In the genomic region with DNA sequence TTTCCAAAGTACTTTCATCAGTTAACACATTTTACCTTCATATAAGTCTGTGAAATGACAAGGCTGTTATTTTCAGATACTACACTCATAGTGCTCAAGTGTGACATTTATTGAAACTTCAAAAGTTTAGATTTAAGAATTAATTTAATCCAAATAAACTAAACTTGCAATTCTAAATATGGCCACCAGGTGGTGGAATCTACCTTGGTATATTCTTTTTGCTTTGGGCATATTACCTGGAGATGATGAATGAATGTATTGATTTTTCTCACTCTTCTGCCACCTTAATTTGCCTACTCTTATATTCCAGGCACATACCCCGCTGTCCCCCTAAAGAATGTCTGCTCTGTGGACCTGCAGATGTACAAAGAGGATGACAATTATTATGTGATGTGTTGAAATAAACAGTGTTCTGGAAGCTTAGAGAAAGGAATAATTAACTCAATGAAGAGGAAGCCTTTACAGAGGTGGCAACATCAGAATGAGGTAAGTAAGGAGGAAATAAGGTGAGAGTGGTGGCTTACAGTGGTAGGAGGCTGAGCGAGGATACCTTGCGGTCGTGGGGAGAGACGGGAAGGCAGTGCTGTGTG, we compare ENCODE assay signal across 8 cellular contexts.
DNase-seq lines count a peak whose midpoint lies in the region; ATAC-seq and TF ChIP-seq lines count a peak whose summit lies in the region.

No MANE protein-coding gene starts in this region.

- H3K27me3 ChIP-seq in liver (ENCODE audit: control insufficient read depth in 4 of 4, insufficient read depth in 4 of 4, low read length in 3 of 4) (peaks cover 0 to 4% (median 0%) of the 10 kb centered on the region in 4 donors), aorta (ENCODE audit: control insufficient read depth in 1 of 2, insufficient read depth in 2 of 2, low read length in 1 of 2) (no peaks in the 10 kb centered on the region)

- H3K4me1 Mint-ChIP-seq in activated naive CD8-positive, alpha-beta T cell treated with anti-CD3 and anti-CD28 coated beads, Interleukin-2, amount 50 U/mL, for 24 hours = no peaks in the 10 kb centered on the region

- H3K4me1 ChIP-seq in liver (ENCODE audit: control insufficient read depth in 4 of 4, insufficient read depth in 4 of 4, low read length in 3 of 4) = no peaks in the 10 kb centered on the region
- no peaks in the 10 kb centered on the region for H3K4me1 ChIP-seq in aorta (ENCODE audit: control insufficient read depth in 1 of 2, insufficient read depth in 2 of 2, low read length in 2 of 2)

- no peaks in the 10 kb centered on the region for H3K36me3 Mint-ChIP-seq in activated naive CD8-positive, alpha-beta T cell treated with anti-CD3 and anti-CD28 coated beads, Interleukin-2, amount 50 U/mL, for 24 hours (ENCODE audit: low read depth)

- H3K9me3 Mint-ChIP-seq in activated naive CD8-positive, alpha-beta T cell treated with anti-CD3 and anti-CD28 coated beads, Interleukin-2, amount 50 U/mL, for 24 hours = peaks cover under 1% of the 10 kb centered on the region

- H3K9me3 ChIP-seq in liver (ENCODE audit: control insufficient read depth in 4 of 4, low read length in 3 of 4) = peaks cover 0 to 11% (median 3%) of the 10 kb centered on the region in 4 donors
- H3K9me3 ChIP-seq in aorta (ENCODE audit: control insufficient read depth, low read length) = peaks cover 2% of the 10 kb centered on the region

- peak; percentile 36 for TF ChIP-seq CTCF in astrocyte of the cerebellum (IDR thresholded peaks at IDR 0.05; ENCODE audit: low read depth, low read length, missing control alignments)
- peak; percentile 58 for TF ChIP-seq CTCF in liver (IDR thresholded peaks at IDR 0.05; ENCODE audit: low read depth, low read length, missing input control)

- DNase-seq in DMS79 treated with DMSO at 0.1 percent for 48 hours (lab: John Stamatoyannopoulos, UW) = peak; percentile 27
- no peak for DNase-seq in DMS79 (lab: John Stamatoyannopoulos, UW)
- peak; percentile 38 for DNase-seq in NCI-H1092 treated with DMSO at 0.1 percent for 48 hours (lab: John Stamatoyannopoulos, UW)
- no peak for DNase-seq in astrocyte of the cerebellum (ENCODE audit: low read depth)
- DNase-seq in GF-D8 (lab: John Stamatoyannopoulos, UW) = no peak
- DNase-seq in aorta = no peak
- DNase-seq in activated naive CD8-positive, alpha-beta T cell treated with anti-CD3 and anti-CD28 coated beads, Interleukin-2, amount 50 U/mL, for 24 hours = no peak

- H3K4me3 ChIP-seq in astrocyte of the cerebellum (ENCODE audit: low read depth, low read length) = no peak overlapping the region
- no peak overlapping the region for H3K4me3 ChIP-seq in liver (ENCODE audit: low read depth in 1 of 3, low read length in 3 of 3)
- no peak overlapping the region for H3K4me3 ChIP-seq in aorta (ENCODE audit: low read length in 2 of 2)

- H3K36me3 ChIP-seq in liver (ENCODE audit: control insufficient read depth in 4 of 4, insufficient read depth in 3 of 4, low read depth in 1 of 4, low read length in 3 of 4) (no peaks in the 10 kb centered on the region), aorta (ENCODE audit: control insufficient read depth in 1 of 2, insufficient read depth in 2 of 2, low read length in 1 of 2) (no peaks in the 10 kb centered on the region)

- TF ChIP-seq RAD21 in liver (IDR thresholded peaks at IDR 0.05) = peak; percentile 83 to 84

- H3K27ac ChIP-seq in liver (ENCODE audit: low read depth in 1 of 2, low read length in 2 of 2) (no peak overlapping the region), aorta (ENCODE audit: low read depth in 1 of 2, low read length in 2 of 2) (no peak overlapping the region)

- WGBS in liver = 76% methylated on average over 5 of the region's 5 CpGs
- WGBS in aorta, 2 donors = 83 to 85% methylated on average over 5 of the region's 5 CpGs

- no peak for ATAC-seq in aorta (ENCODE audit: low FRiP score)
- ATAC-seq in activated naive CD8-positive, alpha-beta T cell treated with anti-CD3 and anti-CD28 coated beads, Interleukin-2, amount 50 U/mL, for 24 hours = no peak

- peaks cover 3% of the 10 kb centered on the region for H3K27me3 Mint-ChIP-seq in activated naive CD8-positive, alpha-beta T cell treated with anti-CD3 and anti-CD28 coated beads, Interleukin-2, amount 50 U/mL, for 24 hours

- H3K27ac Mint-ChIP-seq in activated naive CD8-positive, alpha-beta T cell treated with anti-CD3 and anti-CD28 coated beads, Interleukin-2, amount 50 U/mL, for 24 hours = no peak overlapping the region

- intact Hi-C loops in aorta (cut with DNase I) = loop anchor here (1.0 to 5.0 kb wide), 2 partner anchors 151 to 152 kb away; no protein-coding TSS in a partner anchor

- no peak overlapping the region for H3K4me3 Mint-ChIP-seq in activated naive CD8-positive, alpha-beta T cell treated with anti-CD3 and anti-CD28 coated beads, Interleukin-2, amount 50 U/mL, for 24 hours

- no peak overlapping the region for H3K9ac ChIP-seq in liver (ENCODE audit: low read depth in 1 of 2, low read length in 2 of 2)

- in situ Hi-C loops in astrocyte of the cerebellum (cut with HindIII; ENCODE audit: low sequenced_read_pairs) = no loop called here

TF ChIP-seq in liver, 16 proteins besides CTCF, POLR2A, EP300 and RAD21:
- TF ChIP-seq RXRA (IDR thresholded peaks at IDR 0.05) (no peak), TAF1 (conservative IDR thresholded peaks at IDR 0.05) (no peak), EGR1 (IDR thresholded peaks at IDR 0.05; ENCODE audit: low read depth in 2 of 2) (no peak), HNF4G (IDR thresholded peaks at IDR 0.05) (no peak), JUND (IDR thresholded peaks at IDR 0.05) (no peak), YY1 (IDR thresholded peaks at IDR 0.05) (no peak), FOXA1 (IDR thresholded peaks at IDR 0.05) (no peak)
- TF ChIP-seq, protein P1, sequence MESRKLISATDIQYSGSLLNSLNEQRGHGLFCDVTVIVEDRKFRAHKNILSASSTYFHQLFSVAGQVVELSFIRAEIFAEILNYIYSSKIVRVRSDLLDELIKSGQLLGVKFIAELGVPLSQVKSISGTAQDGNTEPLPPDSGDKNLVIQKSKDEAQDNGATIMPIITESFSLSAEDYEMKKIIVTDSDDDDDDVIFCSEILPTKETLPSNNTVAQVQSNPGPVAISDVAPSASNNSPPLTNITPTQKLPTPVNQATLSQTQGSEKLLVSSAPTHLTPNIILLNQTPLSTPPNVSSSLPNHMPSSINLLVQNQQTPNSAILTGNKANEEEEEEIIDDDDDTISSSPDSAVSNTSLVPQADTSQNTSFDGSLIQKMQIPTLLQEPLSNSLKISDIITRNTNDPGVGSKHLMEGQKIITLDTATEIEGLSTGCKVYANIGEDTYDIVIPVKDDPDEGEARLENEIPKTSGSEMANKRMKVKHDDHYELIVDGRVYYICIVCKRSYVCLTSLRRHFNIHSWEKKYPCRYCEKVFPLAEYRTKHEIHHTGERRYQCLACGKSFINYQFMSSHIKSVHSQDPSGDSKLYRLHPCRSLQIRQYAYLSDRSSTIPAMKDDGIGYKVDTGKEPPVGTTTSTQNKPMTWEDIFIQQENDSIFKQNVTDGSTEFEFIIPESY (IDR thresholded peaks at IDR 0.05) = no peak
- TF ChIP-seq, protein P2, sequence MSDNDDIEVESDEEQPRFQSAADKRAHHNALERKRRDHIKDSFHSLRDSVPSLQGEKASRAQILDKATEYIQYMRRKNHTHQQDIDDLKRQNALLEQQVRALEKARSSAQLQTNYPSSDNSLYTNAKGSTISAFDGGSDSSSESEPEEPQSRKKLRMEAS (IDR thresholded peaks at IDR 0.05) = no peak

Comparison
In these comparisons a context has a peak if more than half of its experiments do, and no peak if none do; other contexts are left out.
1. DNase-seq: peak in DMS79 treated with DMSO at 0.1 percent for 48 hours (single experiment) and NCI-H1092 treated with DMSO at 0.1 percent for 48 hours (single experiment); none in DMS79 (single experiment), astrocyte of the cerebellum (single experiment), GF-D8 (single experiment), aorta (0 of 2) and activated naive CD8-positive, alpha-beta T cell treated with anti-CD3 and anti-CD28 coated beads, Interleukin-2, amount 50 U/mL, for 24 hours (single experiment).